ENCODE assay signal across 7 cellular contexts in genomic region chr1:151371340-151371739, GRCh38. TPM values are rescaled to one million over a fixed set of nuclear protein-coding genes. Genes with fewer than 3 reads are reported as not detected.
DNase-seq lines count a peak whose midpoint lies in the region; TF ChIP-seq lines count a peak whose summit lies in the region.

No MANE protein-coding gene starts in this region.

- H3K4me1 Mint-ChIP-seq in chondrocyte (ENCODE audit: low read depth), result peaks cover 34% of the 10 kb centered on the region

- H3K4me3 Mint-ChIP-seq in chondrocyte (ENCODE audit: unreplicated experiment), result peak overlapping the region; percentile 52

- no peaks in the 10 kb centered on the region for H3K9me3 Mint-ChIP-seq in chondrocyte (ENCODE audit: low read depth)

- TF ChIP-seq CTCF in chondrocyte (IDR thresholded peaks at IDR 0.05) (no peak), GM20000 (IDR thresholded peaks at IDR 0.05; ENCODE audit: extremely low read depth, missing control alignments) (no peak)

- no peaks in the 10 kb centered on the region for H3K27me3 Mint-ChIP-seq in chondrocyte (ENCODE audit: low read depth)

- H3K36me3 Mint-ChIP-seq in chondrocyte (ENCODE audit: low read depth), result no peaks in the 10 kb centered on the region

- peak overlapping the region; percentile 79 for H3K27ac Mint-ChIP-seq in chondrocyte (ENCODE audit: unreplicated experiment)

- DNase-seq in NCI-H2029 (lab: John Stamatoyannopoulos, UW) (peak; percentile 53), chondrocyte (ENCODE audit: low spot score) (peak; percentile 48), medulla oblongata (ENCODE audit: extremely low spot score) (peak; percentile 68), ureter (ENCODE audit: low spot score) (peak; percentile 75), GM20000 (ENCODE audit: low spot score) (no peak), T1000 (lab: John Stamatoyannopoulos, UW) (no peak), NCI-H2227 treated with DMSO at 0.1 percent for 48 hours (lab: John Stamatoyannopoulos, UW) (no peak)

RNA-seq across cellular contexts. Expression of gene SELENBP1, which starts 1.2 kb away (rescaled TPM):
- total RNA-seq in chondrocyte, result 5.7 to 11.1 TPM (median 8.9 TPM) in 3 replicates
- 57.1 TPM for total RNA-seq in ureter

RNA-seq across cellular contexts. Expression of gene RFX5, which starts 24.3 kb away (rescaled TPM):
- total RNA-seq in chondrocyte (30.0 to 64.7 TPM (median 31.8 TPM) in 3 replicates), ureter (32.5 TPM)

RNA-seq across cellular contexts. Expression of gene PSMB4, which starts 28.0 kb away (rescaled TPM):
- total RNA-seq in chondrocyte (229 to 257 TPM (median 236 TPM) in 3 replicates), ureter (205 TPM)

RNA-seq across cellular contexts. Expression of gene PI4KB, which starts 44.1 kb away (rescaled TPM):
- 51.4 to 73.2 TPM (median 54.7 TPM) in 3 replicates for total RNA-seq in chondrocyte
- total RNA-seq in ureter, result 91.5 TPM

Comparison
In these comparisons a context has a peak if more than half of its experiments do, and no peak if none do; other contexts are left out.
1. DNase-seq: peak in NCI-H2029 (single experiment), chondrocyte (single experiment), medulla oblongata (single experiment) and ureter (single experiment); none in GM20000 (single experiment), T1000 (single experiment) and NCI-H2227 treated with DMSO at 0.1 percent for 48 hours (single experiment).